Comparison of ENCODE assay signal across 17 cellular contexts in the genomic region with DNA sequence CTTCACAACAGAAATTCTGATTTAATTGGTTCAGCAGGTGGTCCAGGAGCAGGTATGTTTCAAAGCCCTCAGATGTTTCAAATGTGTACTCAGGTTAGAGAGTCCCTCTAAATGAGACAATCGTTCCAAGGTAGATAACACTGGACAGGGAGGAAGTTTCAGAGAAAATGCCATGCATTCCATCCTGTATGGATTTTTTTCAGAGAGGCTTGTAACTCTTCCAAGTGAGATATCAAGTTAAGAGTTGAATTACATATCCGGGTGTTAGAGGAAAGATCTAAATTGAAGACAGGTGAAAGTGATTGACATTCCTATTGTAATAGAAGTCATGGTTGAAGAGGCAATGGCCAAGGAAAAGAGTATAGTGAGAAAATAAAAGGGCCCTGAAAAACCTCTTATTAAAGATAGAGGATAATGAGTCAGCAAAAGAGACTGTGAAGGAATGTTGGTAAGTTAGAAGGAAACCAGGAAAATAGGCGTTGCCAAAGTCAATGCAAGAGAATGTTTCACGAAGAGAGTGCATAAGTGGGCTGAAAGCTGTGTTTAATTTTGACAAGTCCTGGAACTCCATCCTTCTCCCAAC.
DNase-seq lines count a peak whose midpoint lies in the region; ATAC-seq, FAIRE-seq and TF ChIP-seq lines count a peak whose summit lies in the region.
"Had no signal": no experiment of that assay in that cellular context is flagged by ENCODE, and none has a peak within 500 bp of the region (broad histone marks: within the 10 kb centered on the region; RNA-seq: fewer than 3 reads in every experiment).

No MANE protein-coding gene starts in this region.

- H3K27ac ChIP-seq in HepG2 (ENCODE audit: extremely low read length, insufficient read depth, low read length): peak overlapping the region; percentile 85
- H3K27ac ChIP-seq: BLaER1 had no signal

- peak overlapping the region; percentile 67 for H3K9ac ChIP-seq in HepG2 (ENCODE audit: insufficient read depth, low read depth, low read length)
- H3K9ac ChIP-seq: BLaER1 had no signal

- no peaks in the 10 kb centered on the region for H3K36me3 Mint-ChIP-seq in chondrocyte (ENCODE audit: low read depth)
- H3K36me3 Mint-ChIP-seq: activated naive CD4-positive, alpha-beta T cell treated with anti-CD3 and anti-CD28 coated beads, Interleukin-2, amount 50 U/mL, for 72 hours had no signal

- H3K36me3 ChIP-seq in HepG2 (replicated peaks in 1 of 2; ENCODE audit: control insufficient read depth in 1 of 2, insufficient read depth in 2 of 2, low read length in 2 of 2): no peaks in the 10 kb centered on the region
- H3K36me3 ChIP-seq: BLaER1, HAP-1 had no signal

- intact Hi-C loops in HepG2 (cut with micrococcal nuclease; ENCODE audit: unreplicated experiment): no loop called here

- peak; percentile 87 for ATAC-seq in HepG2
- no peak for ATAC-seq in HG02938 (IDR thresholded peaks at IDR 0.05; ENCODE audit: unreplicated experiment)
- ATAC-seq in HG02571 (IDR thresholded peaks at IDR 0.05; ENCODE audit: unreplicated experiment): no peak
- ATAC-seq: activated naive CD4-positive, alpha-beta T cell treated with anti-CD3 and anti-CD28 coated beads, Interleukin-2, amount 50 U/mL, for 72 hours had no signal

- no peak for TF ChIP-seq POLR2A in HepG2 (IDR thresholded peaks at IDR 0.05; ENCODE audit: insufficient read depth in 1 of 2, low read depth in 2 of 2, low read length in 2 of 2)

- H3K4me1 ChIP-seq in HepG2 (ENCODE audit: insufficient read depth, low read length): peaks cover 82% of the 10 kb centered on the region
- H3K4me1 ChIP-seq: BLaER1, HAP-1 had no signal

- no peak for TF ChIP-seq CTCF in chondrocyte (IDR thresholded peaks at IDR 0.05)
- no peak for TF ChIP-seq CTCF in HepG2 (CRISPR knock-in tag; IDR thresholded peaks at IDR 0.05)

- POLR2A ChIA-PET in HepG2 (lab: Yijun Ruan, JAX): interaction anchor here (0.8 to 2.2 kb wide), 6 partner anchors 8 to 238 kb away, joined by 3 to 7 read pairs (median 3); no protein-coding TSS in a partner anchor

- H3K4me1 Mint-ChIP-seq in chondrocyte (ENCODE audit: low read depth): peaks cover 19% of the 10 kb centered on the region

- FAIRE-seq in HepG2 (lab: Jason Lieb, UNC): peak; percentile 75

- H3K9me3 Mint-ChIP-seq in chondrocyte (ENCODE audit: low read depth): no peaks in the 10 kb centered on the region
- H3K9me3 Mint-ChIP-seq: endodermal cell; neural crest cell; T-helper 1 cell treated with Interleukin-12 subunit alpha and Interleukin-12 subunit beta and Interleukin-4 antibody, amounts not matched to agents 30 μg/mL and 1 μg/mL, for 36 hours had no signal

- H3K4me2 ChIP-seq in HepG2 (ENCODE audit: low read depth, low read length): peak overlapping the region; percentile 65
- H3K4me2 ChIP-seq: BLaER1 had no signal

- peak overlapping the region; percentile 73 for H3K27ac Mint-ChIP-seq in chondrocyte (ENCODE audit: unreplicated experiment)
- H3K27ac Mint-ChIP-seq: activated naive CD4-positive, alpha-beta T cell treated with anti-CD3 and anti-CD28 coated beads, Interleukin-2, amount 50 U/mL, for 72 hours; endodermal cell; T-helper 1 cell treated with Interleukin-12 subunit alpha and Interleukin-12 subunit beta and Interleukin-4 antibody, amounts not matched to agents 30 μg/mL and 1 μg/mL, for 36 hours had no signal

- BruUV-seq in HepG2 (replicated peaks; lab: Mats Ljungman, UMichigan): no TSS peak

- no peak overlapping the region for H2AFZ ChIP-seq in HepG2 (ENCODE audit: low read length)

- H3K9me3 ChIP-seq in HepG2 (ENCODE audit: low read length): no peaks in the 10 kb centered on the region
- H3K9me3 ChIP-seq: BLaER1, HAP-1 had no signal

- H3K27me3 ChIP-seq in HepG2 (ENCODE audit: control insufficient read depth in 1 of 2, insufficient read depth in 2 of 2, low read length in 2 of 2): no peaks in the 10 kb centered on the region
- H3K27me3 ChIP-seq: BLaER1 had no signal

- in situ Hi-C loops in HepG2 (cut with HindIII; ENCODE audit: extremely low pct_ligation_motif_present, low pct_unique_long_range_greater_than_20kb): no loop called here

- H4K20me1 ChIP-seq in HepG2 (ENCODE audit: insufficient read depth, low read length): no peaks in the 10 kb centered on the region
- H4K20me1 ChIP-seq: BLaER1 had no signal

- CTCF ChIA-PET in HepG2 (lab: Yijun Ruan, JAX; ENCODE audit: low intra/inter-chr PET ratio, low total read pairs): no interaction called here

- H3K4me3 Mint-ChIP-seq in chondrocyte (ENCODE audit: unreplicated experiment): no peak overlapping the region
- H3K4me3 Mint-ChIP-seq: endodermal cell; neural crest cell; T-helper 1 cell treated with Interleukin-12 subunit alpha and Interleukin-12 subunit beta and Interleukin-4 antibody, amounts not matched to agents 30 μg/mL and 1 μg/mL, for 36 hours had no signal

- TF ChIP-seq RAD21 in HepG2 (CRISPR knock-in tag; IDR thresholded peaks at IDR 0.05): no peak

- TF ChIP-seq EP300 in HepG2 (IDR thresholded peaks at IDR 0.05; ENCODE audit: low read depth in 2 of 2, low read length in 2 of 2): peak in 1 of 2 experiments; percentile 85; a peak in 2 of 4 replicates
- TF ChIP-seq EP300 in HepG2 (CRISPR knock-in tag; IDR thresholded peaks at IDR 0.05; ENCODE audit: borderline replicate concordance): no peak

- under 1% methylated on average over 4 of the region's 4 CpGs for WGBS in HepG2 (ENCODE audit: low lambda C conversion rate)

- DNase-seq in AG08396 (ENCODE audit: low spot score) (peak; percentile 13), HT1080 (ENCODE audit: low read depth) (peak; percentile 66), chondrocyte (ENCODE audit: low spot score) (no peak), HepG2 (ENCODE audit: low spot score) (peak; percentile 91), AML-193 (lab: John Stamatoyannopoulos, UW) (no peak), NCI-H2081 (lab: John Stamatoyannopoulos, UW) (no peak)
- DNase-seq: activated CD8-positive, alpha-beta memory T cell treated with anti-CD3 and anti-CD28 coated beads for 24 hours; endodermal cell; NCI-H82; stimulated activated CD4-positive, alpha-beta T cell treated with anti-CD3 and anti-CD28 coated beads, Interleukin-1b, Interleukin-23, amount 100 ng/mL, for 48 hours had no signal

- peaks cover 2% of the 10 kb centered on the region for H3K79me2 ChIP-seq in HepG2 (ENCODE audit: insufficient read depth, low read length)

- H3K27me3 Mint-ChIP-seq in chondrocyte (ENCODE audit: low read depth): no peaks in the 10 kb centered on the region

- H3K4me3 ChIP-seq in HepG2 (replicated peaks in 1 of 3; ENCODE audit: insufficient read depth in 1 of 3, low read depth in 2 of 3, low read length in 3 of 3): peak overlapping the region in 2 of 3 experiments; percentile 14 to 52; a peak in 2 of 6 replicates
- H3K4me3 ChIP-seq: BLaER1, HAP-1 had no signal

TF ChIP-seq in HepG2, 621 proteins besides CTCF, POLR2A, EP300 and RAD21 (continues in another document):
- TF ChIP-seq GATAD2A (CRISPR knock-in tag; IDR thresholded peaks at IDR 0.05): peak; percentile 88
- no peak for TF ChIP-seq ZNF142 (CRISPR knock-in tag; IDR thresholded peaks at IDR 0.05)
- TF ChIP-seq, protein P1, sequence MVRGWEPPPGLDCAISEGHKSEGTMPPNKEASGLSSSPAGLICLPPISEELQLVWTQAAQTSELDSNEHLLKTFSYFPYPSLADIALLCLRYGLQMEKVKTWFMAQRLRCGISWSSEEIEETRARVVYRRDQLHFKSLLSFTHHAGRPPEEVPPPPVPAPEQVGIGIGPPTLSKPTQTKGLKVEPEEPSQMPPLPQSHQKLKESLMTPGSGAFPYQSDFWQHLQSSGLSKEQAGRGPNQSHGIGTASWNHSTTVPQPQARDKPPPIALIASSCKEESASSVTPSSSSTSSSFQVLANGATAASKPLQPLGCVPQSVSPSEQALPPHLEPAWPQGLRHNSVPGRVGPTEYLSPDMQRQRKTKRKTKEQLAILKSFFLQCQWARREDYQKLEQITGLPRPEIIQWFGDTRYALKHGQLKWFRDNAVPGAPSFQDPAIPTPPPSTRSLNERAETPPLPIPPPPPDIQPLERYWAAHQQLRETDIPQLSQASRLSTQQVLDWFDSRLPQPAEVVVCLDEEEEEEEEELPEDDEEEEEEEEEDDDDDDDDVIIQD (CRISPR knock-in tag; IDR thresholded peaks at IDR 0.05; ENCODE audit: low read depth): peak; percentile 55; the same call in 1 of the 2 replicates
- TF ChIP-seq AHR (CRISPR knock-in tag; IDR thresholded peaks at IDR 0.05): no peak

Comparison
In these comparisons a context has a peak if more than half of its experiments do, and no peak if none do; other contexts are left out.
1. DNase-seq: peak in AG08396 (single experiment), HT1080 (single experiment) and HepG2 (single experiment); none in chondrocyte (single experiment), AML-193 (0 of 2) and NCI-H2081 (0 of 2).